Comparison of ENCODE assay signal across 12 cellular contexts in genomic region chr7:29969706-29970105, GRCh38. TPM values are rescaled to one million over a fixed set of nuclear protein-coding genes. Genes with fewer than 3 reads are reported as not detected.
DNase-seq lines count a peak whose midpoint lies in the region; ATAC-seq and TF ChIP-seq lines count a peak whose summit lies in the region.
"Had no signal": no experiment of that assay in that cellular context is flagged by ENCODE, and none has a peak within 500 bp of the region (broad histone marks: within the 10 kb centered on the region; RNA-seq: fewer than 3 reads in every experiment).

No MANE protein-coding gene starts in this region.

- no peak overlapping the region for H3K4me2 ChIP-seq in neural cell (ENCODE audit: low read length)

- H3K27ac ChIP-seq in dorsolateral prefrontal cortex (peak overlapping the region in 57 of 59 donors; percentile 5 to 87 (median 71)), neural cell (ENCODE audit: low read length) (peak overlapping the region; percentile 42), temporal lobe (ENCODE audit: low read depth, low read length) (peak overlapping the region; percentile 74), spleen (no peak overlapping the region)
- H3K27ac ChIP-seq: Peyer's patch had no signal

- DNase-seq in T-helper 17 cell, result no peak
- no peak for DNase-seq in dorsolateral prefrontal cortex
- no peak for DNase-seq in spleen
- no peak for DNase-seq in GM03348 (ENCODE audit: low spot score)
- DNase-seq: BE2C; CD4-positive, alpha-beta memory T cell; DMS79; Peyer's patch; SHP77 had no signal

- H4K20me1 ChIP-seq in neural cell (ENCODE audit: insufficient read depth), result no peaks in the 10 kb centered on the region

- no peaks in the 10 kb centered on the region for H3K27me3 ChIP-seq in dorsolateral prefrontal cortex
- no peaks in the 10 kb centered on the region for H3K27me3 ChIP-seq in neural cell (ENCODE audit: insufficient read depth, low read depth, low read length)
- H3K27me3 ChIP-seq in spleen (replicated peaks in 1 of 7), result no peaks in the 10 kb centered on the region
- H3K27me3 ChIP-seq: BE2C, Peyer's patch had no signal

- TF ChIP-seq CTCF in dorsolateral prefrontal cortex (IDR thresholded peaks at IDR 0.05 in 54 of 56, conservative IDR thresholded peaks at IDR 0.05 in 2 of 56; ENCODE audit: low read depth in 1 of 56, partially characterized antibody in 56 of 56) (no peak), neural cell (IDR thresholded peaks at IDR 0.05; ENCODE audit: poor library complexity, severe bottlenecking) (no peak), spleen (IDR thresholded peaks at IDR 0.05 in 8 of 11, conservative IDR thresholded peaks at IDR 0.05 in 3 of 11) (no peak)

- no peak for TF ChIP-seq EP300 in neural cell (conservative IDR thresholded peaks at IDR 0.05; ENCODE audit: poor library complexity, severe bottlenecking)

- no peak for TF ChIP-seq POLR2A in spleen (IDR thresholded peaks at IDR 0.05)

- H3K4me1 ChIP-seq in spleen, result peaks cover 0 to 5% (median 0%) of the 10 kb centered on the region in 6 donors
- H3K4me1 ChIP-seq: BE2C, Peyer's patch had no signal

- peaks cover 5% of the 10 kb centered on the region for H3K36me3 Mint-ChIP-seq in T-helper 17 cell (ENCODE audit: low read depth)
- H3K36me3 Mint-ChIP-seq: CD4-positive, alpha-beta memory T cell had no signal

- H3K9me3 ChIP-seq in T-helper 17 cell (ENCODE audit: control insufficient read depth, low read length, poor library complexity, severe bottlenecking) (no peaks in the 10 kb centered on the region), neural cell (ENCODE audit: low read length) (no peaks in the 10 kb centered on the region), spleen (no peaks in the 10 kb centered on the region)
- H3K9me3 ChIP-seq: BE2C, Peyer's patch had no signal

- no peak for TF ChIP-seq RAD21 in neural cell (conservative IDR thresholded peaks at IDR 0.05)

- H3K4me3 Mint-ChIP-seq in T-helper 17 cell, result no peak overlapping the region
- H3K4me3 Mint-ChIP-seq: CD4-positive, alpha-beta memory T cell had no signal

- WGBS in spleen, 5 donors, result 71 to 86% (median 76%) methylated on average over 2 of the region's 2 CpGs

- H3K4me1 Mint-ChIP-seq in T-helper 17 cell, result peaks cover 11% of the 10 kb centered on the region

- H3K36me3 ChIP-seq in neural cell (ENCODE audit: insufficient read depth, low read length), result no peaks in the 10 kb centered on the region
- H3K36me3 ChIP-seq in spleen, result peaks cover 0 to 6% (median 0%) of the 10 kb centered on the region in 6 donors
- H3K36me3 ChIP-seq: Peyer's patch had no signal

- peaks cover 63% of the 10 kb centered on the region for H3K27me3 Mint-ChIP-seq in T-helper 17 cell

- H2AFZ ChIP-seq in neural cell (ENCODE audit: low read depth, low read length), result no peak overlapping the region

- peaks cover 42% of the 10 kb centered on the region for H3K79me2 ChIP-seq in neural cell (replicated peaks; ENCODE audit: insufficient read depth, low read length)

- H3K4me3 ChIP-seq in dorsolateral prefrontal cortex (peak overlapping the region in 37 of 59 donors; percentile 1 to 54 (median 30)), neural cell (ENCODE audit: low read length) (peak overlapping the region; percentile 37), spleen (no peak overlapping the region)
- H3K4me3 ChIP-seq: Peyer's patch had no signal

- intact Hi-C loops in dorsolateral prefrontal cortex (cut with DNase I) (loop anchor here in 1 of 2 donors (5.0 kb wide), 1 partner anchor 58 kb away; the partner anchor contains the start of genes FKBP14 and PLEKHA8), spleen (cut with DNase I; ENCODE audit: low total_unique reads) (no loop called here)

- ATAC-seq in T-helper 17 cell, result no peak
- no peak for ATAC-seq in GM19455 (IDR thresholded peaks at IDR 0.05; ENCODE audit: unreplicated experiment)

- no peaks in the 10 kb centered on the region for H3K9me2 ChIP-seq in neural cell (ENCODE audit: insufficient read depth, low read length)

- no peak overlapping the region for H3K9ac ChIP-seq in neural cell (ENCODE audit: low read length)

- H3F3A ChIP-seq in neural cell (ENCODE audit: insufficient read depth, low read length, poor library complexity, severe bottlenecking), result peaks cover 3% of the 10 kb centered on the region

- peak overlapping the region; percentile 30 for H3K27ac Mint-ChIP-seq in T-helper 17 cell

TF ChIP-seq in neural cell, 6 proteins besides CTCF, POLR2A, EP300 and RAD21:
- TF ChIP-seq EZH2 (IDR thresholded peaks at IDR 0.05; ENCODE audit: borderline replicate concordance, insufficient read depth, low read length, poor library complexity, severe bottlenecking), result no peak
- TF ChIP-seq, protein P1, sequence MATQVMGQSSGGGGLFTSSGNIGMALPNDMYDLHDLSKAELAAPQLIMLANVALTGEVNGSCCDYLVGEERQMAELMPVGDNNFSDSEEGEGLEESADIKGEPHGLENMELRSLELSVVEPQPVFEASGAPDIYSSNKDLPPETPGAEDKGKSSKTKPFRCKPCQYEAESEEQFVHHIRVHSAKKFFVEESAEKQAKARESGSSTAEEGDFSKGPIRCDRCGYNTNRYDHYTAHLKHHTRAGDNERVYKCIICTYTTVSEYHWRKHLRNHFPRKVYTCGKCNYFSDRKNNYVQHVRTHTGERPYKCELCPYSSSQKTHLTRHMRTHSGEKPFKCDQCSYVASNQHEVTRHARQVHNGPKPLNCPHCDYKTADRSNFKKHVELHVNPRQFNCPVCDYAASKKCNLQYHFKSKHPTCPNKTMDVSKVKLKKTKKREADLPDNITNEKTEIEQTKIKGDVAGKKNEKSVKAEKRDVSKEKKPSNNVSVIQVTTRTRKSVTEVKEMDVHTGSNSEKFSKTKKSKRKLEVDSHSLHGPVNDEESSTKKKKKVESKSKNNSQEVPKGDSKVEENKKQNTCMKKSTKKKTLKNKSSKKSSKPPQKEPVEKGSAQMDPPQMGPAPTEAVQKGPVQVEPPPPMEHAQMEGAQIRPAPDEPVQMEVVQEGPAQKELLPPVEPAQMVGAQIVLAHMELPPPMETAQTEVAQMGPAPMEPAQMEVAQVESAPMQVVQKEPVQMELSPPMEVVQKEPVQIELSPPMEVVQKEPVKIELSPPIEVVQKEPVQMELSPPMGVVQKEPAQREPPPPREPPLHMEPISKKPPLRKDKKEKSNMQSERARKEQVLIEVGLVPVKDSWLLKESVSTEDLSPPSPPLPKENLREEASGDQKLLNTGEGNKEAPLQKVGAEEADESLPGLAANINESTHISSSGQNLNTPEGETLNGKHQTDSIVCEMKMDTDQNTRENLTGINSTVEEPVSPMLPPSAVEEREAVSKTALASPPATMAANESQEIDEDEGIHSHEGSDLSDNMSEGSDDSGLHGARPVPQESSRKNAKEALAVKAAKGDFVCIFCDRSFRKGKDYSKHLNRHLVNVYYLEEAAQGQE (IDR thresholded peaks at IDR 0.05; ENCODE audit: borderline replicate concordance), result no peak
- TF ChIP-seq MXI1 (conservative IDR thresholded peaks at IDR 0.05; ENCODE audit: poor library complexity, severe bottlenecking), result no peak
- no peak for TF ChIP-seq TAF1 (IDR thresholded peaks at IDR 0.05; ENCODE audit: low read depth)
- TF ChIP-seq POLR2AphosphoS5 (IDR thresholded peaks at IDR 0.05), result no peak
- no peak for TF ChIP-seq SMC3 (conservative IDR thresholded peaks at IDR 0.05; ENCODE audit: poor library complexity)

RNA-seq across cellular contexts. Expression of gene SCRN1, which starts 19.9 kb away (rescaled TPM):
- 1 to 10 TPM; 5.7 to 6.1 TPM for total RNA-seq in T-helper 17 cell
- 100 to 1,000 TPM; 200 to 387 (median 298) TPM for total RNA-seq in dorsolateral prefrontal cortex
- polyA plus RNA-seq in neural cell, result 130 TPM in 2 replicates
- 239 and 252 TPM in 2 replicates for polyA minus RNA-seq in neural cell
- total RNA-seq in temporal lobe, result 102 TPM
- 10 to 100 TPM; 14.4 to 27.8 (median 20.5) TPM for total RNA-seq in spleen
- 10 to 100 TPM in 1 of 3 donors, 1 to 10 TPM in 2; 5.4 to 11.9 (median 6.4) TPM for polyA plus RNA-seq in spleen

RNA-seq across cellular contexts. Expression of gene FKBP14, which starts 56.8 kb away (rescaled TPM):
- total RNA-seq in T-helper 17 cell (1 to 10 TPM; 5.1 to 7.4 TPM), dorsolateral prefrontal cortex (10 to 100 TPM in 102 of 120 experiments, 1 to 10 TPM in 18; 7.0 to 20.9 (median 12.4) TPM), temporal lobe (7.4 TPM), spleen (10 to 100 TPM in 4 of 7 donors, 1 to 10 TPM in 3; 5.5 to 14.7 (median 10.7) TPM)
- polyA plus RNA-seq in neural cell (19.6 and 36.7 TPM in 2 replicates), spleen (1 to 10 TPM; 1.2 to 1.3 (median 1.3) TPM)
- 18.3 and 21.0 TPM in 2 replicates for polyA minus RNA-seq in neural cell

RNA-seq across cellular contexts. Expression of gene PLEKHA8, which starts 58.5 kb away (rescaled TPM):
- 1 to 10 TPM; 5.9 to 7.6 TPM for total RNA-seq in T-helper 17 cell
- 10 to 100 TPM; 11.8 to 29.6 (median 17.7) TPM for total RNA-seq in dorsolateral prefrontal cortex
- polyA plus RNA-seq in neural cell, result 42.7 and 43.1 TPM in 2 replicates
- 109 and 130 TPM in 2 replicates for polyA minus RNA-seq in neural cell
- 24.3 TPM for total RNA-seq in temporal lobe
- total RNA-seq in spleen, result 10 to 100 TPM in 3 of 7 donors, 1 to 10 TPM in 4; 5.2 to 13.6 (median 9.6) TPM
- 1 to 10 TPM; 1.4 to 1.8 (median 1.7) TPM for polyA plus RNA-seq in spleen

Comparison
In these comparisons a context has a peak if more than half of its experiments do, and no peak if none do; other contexts are left out.
1. H3K27ac ChIP-seq: peak in dorsolateral prefrontal cortex (57 of 59), neural cell (single experiment) and temporal lobe (single experiment); none in spleen (0 of 8).
2. H3K4me3 ChIP-seq: peak in dorsolateral prefrontal cortex (37 of 59) and neural cell (single experiment); none in spleen (0 of 8).